In the genomic region with DNA sequence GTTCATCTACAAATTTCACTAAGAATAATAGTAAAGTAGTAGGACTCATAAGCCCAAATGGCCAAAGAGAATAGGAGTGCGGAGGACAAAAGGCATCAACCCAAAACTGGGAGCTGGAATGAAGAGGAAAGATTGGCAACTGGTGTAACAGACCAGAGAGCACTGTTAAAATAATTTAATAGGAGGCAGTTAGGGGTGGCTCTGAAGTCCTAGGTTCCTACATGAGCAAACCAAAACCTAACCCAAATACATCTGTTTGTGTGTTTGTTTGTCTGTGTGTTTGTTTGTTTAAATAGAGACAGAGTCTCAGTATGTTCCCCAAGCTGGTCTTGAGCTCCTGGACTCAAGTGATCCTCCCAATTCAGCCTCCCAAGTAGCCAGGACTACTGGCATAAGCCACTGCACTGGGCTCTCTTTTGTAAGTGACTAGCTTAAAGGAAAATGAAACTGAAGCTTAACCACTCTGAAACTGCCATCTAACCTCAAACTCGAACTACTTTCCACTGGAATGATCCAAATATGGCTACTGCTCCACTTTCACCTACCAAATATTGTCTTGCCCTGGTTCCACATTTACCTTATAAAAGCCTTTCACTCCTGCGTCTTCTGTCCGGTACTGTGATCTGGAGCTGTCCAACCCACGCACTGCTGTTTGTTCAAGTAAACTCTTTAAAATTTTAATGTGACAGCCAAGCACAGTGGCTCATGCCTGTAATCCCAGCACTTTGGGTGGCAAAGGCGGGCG, we compare ENCODE assay signal across 10 cellular contexts.
DNase-seq lines count a peak whose midpoint lies in the region; ATAC-seq and TF ChIP-seq lines count a peak whose summit lies in the region.
"Had no signal": no experiment of that assay in that cellular context is flagged by ENCODE, and none has a peak within 500 bp of the region (broad histone marks: within the 10 kb centered on the region; RNA-seq: fewer than 3 reads in every experiment).

No MANE protein-coding gene starts in this region.

- H3K9me3 ChIP-seq in HEK293 (ENCODE audit: control insufficient read depth, insufficient read depth, low read depth, low read length), result no peaks in the 10 kb centered on the region
- no peaks in the 10 kb centered on the region for H3K9me3 ChIP-seq in CD8-positive, alpha-beta T cell (ENCODE audit: low read length)

- no peaks in the 10 kb centered on the region for H3K27me3 ChIP-seq in CD8-positive, alpha-beta T cell (ENCODE audit: insufficient read depth, low read length)
- H3K27me3 ChIP-seq: esophagus squamous epithelium had no signal

- H3K27me3 Mint-ChIP-seq in nephron (ENCODE audit: low read depth), result no peaks in the 10 kb centered on the region
- peaks cover 30% of the 10 kb centered on the region for H3K27me3 Mint-ChIP-seq in CD8-positive, alpha-beta T cell (ENCODE audit: low read depth)

- peak overlapping the region in 2 of 3 experiments; percentile 25 to 62 for H3K27ac Mint-ChIP-seq in nephron
- H3K27ac Mint-ChIP-seq in CD8-positive, alpha-beta T cell, result no peak overlapping the region

- intact Hi-C loops in CD8-positive, alpha-beta T cell (cut with DNase I, micrococcal nuclease), result no loop called here

- ATAC-seq in GM19043 (IDR thresholded peaks at IDR 0.05; ENCODE audit: low read depth, unreplicated experiment) (peak; percentile 90), HG03565 (IDR thresholded peaks at IDR 0.05; ENCODE audit: unreplicated experiment) (peak; percentile 97)
- ATAC-seq in CD8-positive, alpha-beta T cell, result no peak

- H3K9me3 Mint-ChIP-seq in nephron, result peaks cover 14% of the 10 kb centered on the region
- peaks cover 12% of the 10 kb centered on the region for H3K9me3 Mint-ChIP-seq in CD8-positive, alpha-beta T cell

- CTCF ChIA-PET in HEK293 (lab: Yijun Ruan, JAX), result interaction anchor here (1.2 to 1.3 kb wide), 2 partner anchors 9 to 10 kb away, joined by 3 to 4 read pairs; no protein-coding TSS in a partner anchor
- CTCF ChIA-PET in CD8-positive, alpha-beta T cell (lab: Charles Lee), result interaction anchor here (0.8 to 1.4 kb wide), 2 partner anchors 10 to 568 kb away, joined by 3 to 5 read pairs; no protein-coding TSS in a partner anchor

- no peak overlapping the region for H3K27ac ChIP-seq in HEK293 (ENCODE audit: extremely low read depth, low read depth, low read length)
- H3K27ac ChIP-seq in CD8-positive, alpha-beta T cell (ENCODE audit: low read depth, low read length), result no peak overlapping the region
- H3K27ac ChIP-seq: esophagus squamous epithelium had no signal

- POLR2A ChIA-PET in HEK293 (lab: Yijun Ruan, JAX), result no interaction called here
- POLR2A ChIA-PET in CD8-positive, alpha-beta T cell (lab: Charles Lee), result no interaction called here

- H3K36me3 ChIP-seq in HEK293 (ENCODE audit: control insufficient read depth in 2 of 2, insufficient read depth in 1 of 2, low read length in 2 of 2), result no peaks in the 10 kb centered on the region
- H3K36me3 ChIP-seq in CD8-positive, alpha-beta T cell (ENCODE audit: insufficient read depth, low read length), result no peaks in the 10 kb centered on the region
- H3K36me3 ChIP-seq: esophagus squamous epithelium had no signal

- peaks cover 17% of the 10 kb centered on the region for H3K4me1 Mint-ChIP-seq in nephron
- no peaks in the 10 kb centered on the region for H3K4me1 Mint-ChIP-seq in CD8-positive, alpha-beta T cell (ENCODE audit: low read depth)

- DNase-seq in EL, result no peak
- DNase-seq in amniotic stem cell (lab: John Stamatoyannopoulos, UW), result no peak
- no peak for DNase-seq in CD8-positive, alpha-beta T cell
- no peak for DNase-seq in NCI-H774 (lab: John Stamatoyannopoulos, UW)
- DNase-seq: activated CD8-positive, alpha-beta memory T cell treated with anti-CD3 and anti-CD28 coated beads, Interleukin-2, amount 50 U/mL, for 48 hours; esophagus squamous epithelium had no signal

- H3K4me1 ChIP-seq in HEK293 (ENCODE audit: control insufficient read depth, insufficient read depth, low read length), result no peaks in the 10 kb centered on the region
- no peaks in the 10 kb centered on the region for H3K4me1 ChIP-seq in CD8-positive, alpha-beta T cell (ENCODE audit: insufficient read depth, low read length)
- H3K4me1 ChIP-seq: esophagus squamous epithelium had no signal

- no peak overlapping the region for H3K4me3 Mint-ChIP-seq in nephron
- H3K4me3 Mint-ChIP-seq in CD8-positive, alpha-beta T cell, result no peak overlapping the region

- no peak overlapping the region for H3K4me3 ChIP-seq in HEK293 (ENCODE audit: low read depth, low read length)
- no peak overlapping the region for H3K4me3 ChIP-seq in CD8-positive, alpha-beta T cell (ENCODE audit: low read depth, low read length)
- H3K4me3 ChIP-seq: esophagus squamous epithelium had no signal

- TF ChIP-seq CTCF in HEK293 (tag by site-specific recombination; IDR thresholded peaks at IDR 0.05), result no peak
- TF ChIP-seq CTCF in nephron (IDR thresholded peaks at IDR 0.05; ENCODE audit: unreplicated experiment in 3 of 3), result no peak
- no peak for TF ChIP-seq CTCF in CD8-positive, alpha-beta T cell (IDR thresholded peaks at IDR 0.05)

- peaks cover 4% of the 10 kb centered on the region for H3K36me3 Mint-ChIP-seq in nephron (ENCODE audit: low read depth)
- H3K36me3 Mint-ChIP-seq in CD8-positive, alpha-beta T cell, result no peaks in the 10 kb centered on the region

TF ChIP-seq in HEK293, 187 proteins besides CTCF, POLR2A, EP300 and RAD21 (continues in another document):
- TF ChIP-seq KLF17 (tag by site-specific recombination; IDR thresholded peaks at IDR 0.05) (no peak), ZBTB21 (tag by site-specific recombination; IDR thresholded peaks at IDR 0.05) (no peak), HIC1 (tag by site-specific recombination; IDR thresholded peaks at IDR 0.05) (no peak), ZNF239 (tag by site-specific recombination; IDR thresholded peaks at IDR 0.05) (no peak), ZNF513 (tag by site-specific recombination; IDR thresholded peaks at IDR 0.05) (no peak)
- TF ChIP-seq, protein P1, sequence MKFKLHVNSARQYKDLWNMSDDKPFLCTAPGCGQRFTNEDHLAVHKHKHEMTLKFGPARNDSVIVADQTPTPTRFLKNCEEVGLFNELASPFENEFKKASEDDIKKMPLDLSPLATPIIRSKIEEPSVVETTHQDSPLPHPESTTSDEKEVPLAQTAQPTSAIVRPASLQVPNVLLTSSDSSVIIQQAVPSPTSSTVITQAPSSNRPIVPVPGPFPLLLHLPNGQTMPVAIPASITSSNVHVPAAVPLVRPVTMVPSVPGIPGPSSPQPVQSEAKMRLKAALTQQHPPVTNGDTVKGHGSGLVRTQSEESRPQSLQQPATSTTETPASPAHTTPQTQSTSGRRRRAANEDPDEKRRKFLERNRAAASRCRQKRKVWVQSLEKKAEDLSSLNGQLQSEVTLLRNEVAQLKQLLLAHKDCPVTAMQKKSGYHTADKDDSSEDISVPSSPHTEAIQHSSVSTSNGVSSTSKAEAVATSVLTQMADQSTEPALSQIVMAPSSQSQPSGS (tag by site-specific recombination; IDR thresholded peaks at IDR 0.05; ENCODE audit: low read depth), result no peak
